ENCODE assay signal across 17 cellular contexts in the genomic region with DNA sequence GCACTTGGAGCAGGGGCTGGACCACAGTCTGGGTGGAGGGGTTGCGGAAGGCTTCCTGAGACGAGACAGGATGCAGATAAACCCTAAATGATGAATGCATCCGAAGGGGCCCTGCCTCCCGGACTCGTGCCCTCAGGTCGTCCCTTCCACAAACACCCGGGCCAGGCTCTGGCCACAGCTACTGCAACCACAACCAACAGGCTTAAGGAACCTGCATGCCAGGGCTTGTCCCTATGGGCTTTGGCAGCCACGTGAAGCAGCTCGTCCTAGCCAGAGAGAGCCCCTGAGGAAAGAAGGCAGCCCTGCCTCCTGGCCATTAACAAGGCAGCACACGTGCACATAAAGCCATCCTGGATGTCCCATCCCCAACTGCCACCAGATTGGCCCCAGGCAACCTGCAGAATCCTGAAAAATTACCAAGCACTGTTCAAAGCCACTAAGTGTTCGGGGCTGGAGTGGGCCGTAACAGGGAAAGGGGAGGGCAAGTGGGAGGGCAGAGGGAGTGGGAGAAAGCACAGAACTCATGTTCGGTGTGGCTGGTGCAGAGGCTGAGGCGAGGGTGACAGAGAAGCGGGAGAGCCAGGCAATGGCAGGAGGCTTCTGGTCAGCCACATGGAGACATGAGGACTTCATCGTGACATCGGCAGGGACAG.
A peak's percentile ranks its signal among the peaks of the same experiment; 100 is the strongest.
DNase-seq lines count a peak whose midpoint lies in the region; ATAC-seq and TF ChIP-seq lines count a peak whose summit lies in the region.
"Had no signal": no experiment of that assay in that cellular context is flagged by ENCODE, and none has a peak within 500 bp of the region (broad histone marks: within the 10 kb centered on the region; RNA-seq: fewer than 3 reads in every experiment).

No MANE protein-coding gene starts in this region.

- H3K9me3 ChIP-seq in WERI-Rb-1 (ENCODE audit: severe bottlenecking) (no peaks in the 10 kb centered on the region), mesodermal cell (ENCODE audit: control insufficient read depth, low read length) (no peaks in the 10 kb centered on the region)
- H3K9me3 ChIP-seq: colonic mucosa had no signal

- no peak for TF ChIP-seq CTCF in WERI-Rb-1 (IDR thresholded peaks at IDR 0.05; ENCODE audit: low read depth, low read length)

- no peak overlapping the region for H3K27ac Mint-ChIP-seq in activated naive CD4-positive, alpha-beta T cell treated with anti-CD3 and anti-CD28 coated beads, Interleukin-2, amount 50 U/mL, for 72 hours
- H3K27ac Mint-ChIP-seq: activated CD4-positive, alpha-beta T cell treated with anti-CD3 and anti-CD28 coated beads for 36 hours had no signal

- H3K4me3 ChIP-seq in WERI-Rb-1 (ENCODE audit: low read depth, low read length) (no peak overlapping the region), mesodermal cell (ENCODE audit: extremely low read depth, insufficient read depth, low read length, poor library complexity, severe bottlenecking) (no peak overlapping the region)
- H3K4me3 ChIP-seq: colonic mucosa, GM12878 had no signal

- H3K36me3 Mint-ChIP-seq in activated naive CD4-positive, alpha-beta T cell treated with anti-CD3 and anti-CD28 coated beads, Interleukin-2, amount 50 U/mL, for 72 hours, result peaks cover 0 to 5% of the 10 kb centered on the region in 2 donors

- ATAC-seq in HG03097 (IDR thresholded peaks at IDR 0.05; ENCODE audit: low FRiP score, unreplicated experiment), result no peak
- no peak for ATAC-seq in activated naive CD4-positive, alpha-beta T cell treated with anti-CD3 and anti-CD28 coated beads, Interleukin-2, amount 50 U/mL, for 72 hours
- ATAC-seq: activated CD4-positive, alpha-beta T cell treated with anti-CD3 and anti-CD28 coated beads for 36 hours; GM12878 had no signal

- 95% methylated on average over 14 to 15 of the region's 17 CpGs for WGBS in mesodermal cell (ENCODE audit: insufficient coverage in 2 of 2), 2 experiments

- H3K9me3 Mint-ChIP-seq in activated naive CD4-positive, alpha-beta T cell treated with anti-CD3 and anti-CD28 coated beads, Interleukin-2, amount 50 U/mL, for 72 hours, result no peaks in the 10 kb centered on the region

- DNase-seq in COLO668 (lab: John Stamatoyannopoulos, UW; ENCODE audit: unreplicated experiment) (peak; percentile 58), GDM1 (lab: John Stamatoyannopoulos, UW) (peak; percentile 55), WERI-Rb-1 (peak; percentile 58), NCI-H2171 treated with DMSO at 0.1 percent for 48 hours (lab: John Stamatoyannopoulos, UW) (no peak), NCI-H2107 treated with DMSO at 0.1 percent for 48 hours (lab: John Stamatoyannopoulos, UW; ENCODE audit: unreplicated experiment) (no peak)
- DNase-seq in activated naive CD4-positive, alpha-beta T cell treated with anti-CD3 and anti-CD28 coated beads, Interleukin-2, amount 50 U/mL, for 72 hours (ENCODE audit: low spot score in 2 of 2), result no peak
- DNase-seq: activated CD4-positive, alpha-beta T cell treated with anti-CD3 and anti-CD28 coated beads for 36 hours; activated T-cell treated with anti-CD3 and anti-CD28 coated beads, Interleukin-2, amount 50 U/mL, for 1 hour; colonic mucosa; EL; NCI-H1105; stimulated activated CD4-positive, alpha-beta T cell treated with anti-CD3 and anti-CD28 coated beads, Interleukin-12 subunit alpha, Interleukin-12 subunit beta, amount 100 ng/mL, for 4 hours; T-helper 2 cell had no signal

- peaks cover 3% of the 10 kb centered on the region for H3K4me1 ChIP-seq in mesodermal cell (ENCODE audit: control insufficient read depth, insufficient read depth, low read length, poor library complexity, severe bottlenecking)
- H3K4me1 ChIP-seq: colonic mucosa, parathyroid adenoma had no signal

- H3K27me3 ChIP-seq in WERI-Rb-1 (ENCODE audit: insufficient read depth, low read depth, severe bottlenecking), result no peaks in the 10 kb centered on the region
- H3K27me3 ChIP-seq: colonic mucosa had no signal

- H3K36me3 ChIP-seq in WERI-Rb-1, result peaks cover 7% of the 10 kb centered on the region; the same call in 1 of the 2 replicates
- H3K36me3 ChIP-seq in mesodermal cell (ENCODE audit: control insufficient read depth, insufficient read depth, low read length), result peaks cover 61% of the 10 kb centered on the region
- H3K36me3 ChIP-seq: colonic mucosa had no signal

- H3K27ac ChIP-seq in WERI-Rb-1, result peak overlapping the region; percentile 42
- H3K27ac ChIP-seq in mesodermal cell (ENCODE audit: low read depth, low read length, severe bottlenecking), result peak overlapping the region; percentile 23
- H3K27ac ChIP-seq: colonic mucosa, parathyroid adenoma had no signal

Comparison
In these comparisons a context has a peak if more than half of its experiments do, and no peak if none do; other contexts are left out.
1. DNase-seq: peak in COLO668 (single experiment), GDM1 (single experiment) and WERI-Rb-1 (single experiment); none in NCI-H2171 treated with DMSO at 0.1 percent for 48 hours (single experiment), NCI-H2107 treated with DMSO at 0.1 percent for 48 hours (single experiment) and activated naive CD4-positive, alpha-beta T cell treated with anti-CD3 and anti-CD28 coated beads, Interleukin-2, amount 50 U/mL, for 72 hours (0 of 2).